In genomic region chr17:57929392-57929791, GRCh38 we compare ENCODE assay signal across 23 cellular contexts. TPM values are rescaled to one million over a fixed set of nuclear protein-coding genes. Genes with fewer than 3 reads are reported as not detected.
A peak's percentile ranks its signal among the peaks of the same experiment; 100 is the strongest.
DNase-seq lines count a peak whose midpoint lies in the region; TF ChIP-seq lines count a peak whose summit lies in the region.
"Had no signal": no experiment of that assay in that cellular context is flagged by ENCODE, and none has a peak within 500 bp of the region (broad histone marks: within the 10 kb centered on the region; RNA-seq: fewer than 3 reads in every experiment).

No MANE protein-coding gene starts in this region.

- H3K36me3 ChIP-seq in right atrium auricular region (no peaks in the 10 kb centered on the region), Peyer's patch (no peaks in the 10 kb centered on the region)
- H3K36me3 ChIP-seq: ascending aorta, spleen had no signal

- H3K9me3 ChIP-seq in right atrium auricular region, result no peaks in the 10 kb centered on the region
- no peaks in the 10 kb centered on the region for H3K9me3 ChIP-seq in Peyer's patch
- H3K9me3 ChIP-seq: ascending aorta, spleen had no signal

- DNase-seq in right atrium auricular region (ENCODE audit: low spot score), result no peak
- DNase-seq in nephron progenitor cell, result no peak
- DNase-seq in substantia nigra (lab: John Stamatoyannopoulos, UW), result no peak
- DNase-seq in kidney tubule cell (ENCODE audit: low spot score), result no peak
- DNase-seq in NCI-H748 treated with DMSO at 0.1 percent for 48 hours (lab: John Stamatoyannopoulos, UW), result no peak
- DNase-seq in NCI-H2081 (lab: John Stamatoyannopoulos, UW), result no peak
- no peak for DNase-seq in Peyer's patch
- DNase-seq: activated CD4-positive, CD25-positive, alpha-beta regulatory T cell; activated CD8-positive, alpha-beta T cell treated with anti-CD3 and anti-CD28 coated beads, Interleukin-2, amount 10 ng/mL, durations not matched to agents 7 days and 5 days; activated naive CD4-positive, alpha-beta T cell treated with anti-CD3 and anti-CD28 coated beads, Interleukin-2, amount 50 U/mL, for 16 hours; activated T-cell treated with anti-CD3 and anti-CD28 coated beads, Interleukin-2, amount 50 U/mL, for 48 hours; CD4-positive, CD25-positive, alpha-beta regulatory T cell; naive thymus-derived CD4-positive, alpha-beta T cell; NCI-H1105; NCI-H2081 treated with DMSO at 0.1 percent for 48 hours; NCI-H446 treated with DMSO at 0.1 percent for 48 hours; spleen; stimulated activated CD4-positive, alpha-beta T cell treated with anti-CD3 and anti-CD28 coated beads, Interleukin-4, amount 100 ng/mL, for 24 hours; stimulated activated naive CD8-positive, alpha-beta T cell treated with anti-CD3 and anti-CD28 coated beads, Interleukin-15, amount 100 ng/mL, for 72 hours; T1000 had no signal

- H3K27ac Mint-ChIP-seq in nephron progenitor cell, result peak overlapping the region; percentile 53
- H3K27ac Mint-ChIP-seq: activated CD8-positive, alpha-beta T cell treated with anti-CD3 and anti-CD28 coated beads, Interleukin-2, amount 10 ng/mL, durations not matched to agents 7 days and 5 days; naive thymus-derived CD4-positive, alpha-beta T cell; progenitor cell of endocrine pancreas; stimulated activated naive CD8-positive, alpha-beta T cell treated with anti-CD3 and anti-CD28 coated beads, Interleukin-15, amount 100 ng/mL, for 72 hours had no signal

- H3K27ac ChIP-seq in angular gyrus (ENCODE audit: low read depth, low read length) (peak overlapping the region; percentile 94), right atrium auricular region (peak overlapping the region; percentile 29 to 49), substantia nigra (ENCODE audit: low read depth, low read length, poor library complexity, severe bottlenecking) (peak overlapping the region; percentile 95), Peyer's patch (peak overlapping the region in 2 of 4 donors; percentile 13 to 50)
- H3K27ac ChIP-seq: ascending aorta, spleen had no signal

- peaks cover 1% of the 10 kb centered on the region for H3K36me3 Mint-ChIP-seq in nephron progenitor cell (ENCODE audit: low read depth)
- H3K36me3 Mint-ChIP-seq: CD4-positive, CD25-positive, alpha-beta regulatory T cell had no signal

- H3K9me3 Mint-ChIP-seq in nephron progenitor cell, result no peaks in the 10 kb centered on the region
- H3K9me3 Mint-ChIP-seq: CD4-positive, CD25-positive, alpha-beta regulatory T cell; naive thymus-derived CD4-positive, alpha-beta T cell; stimulated activated naive CD8-positive, alpha-beta T cell treated with anti-CD3 and anti-CD28 coated beads, Interleukin-15, amount 100 ng/mL, for 72 hours had no signal

- H3K27me3 ChIP-seq in right atrium auricular region (no peaks in the 10 kb centered on the region), Peyer's patch (no peaks in the 10 kb centered on the region)
- H3K27me3 ChIP-seq: ascending aorta had no signal

- no peaks in the 10 kb centered on the region for H3K27me3 Mint-ChIP-seq in nephron progenitor cell (ENCODE audit: low read depth, poor library complexity)
- H3K27me3 Mint-ChIP-seq: progenitor cell of endocrine pancreas had no signal

- peaks cover 86% of the 10 kb centered on the region for H3K4me1 Mint-ChIP-seq in nephron progenitor cell
- H3K4me1 Mint-ChIP-seq: naive thymus-derived CD4-positive, alpha-beta T cell had no signal

- no peak overlapping the region for H3K4me3 ChIP-seq in right atrium auricular region
- H3K4me3 ChIP-seq in Peyer's patch, result no peak overlapping the region
- H3K4me3 ChIP-seq: ascending aorta, spleen had no signal

- TF ChIP-seq CTCF in right atrium auricular region (IDR thresholded peaks at IDR 0.05), result no peak
- TF ChIP-seq CTCF in nephron progenitor cell (IDR thresholded peaks at IDR 0.05), result no peak
- TF ChIP-seq CTCF in Peyer's patch (IDR thresholded peaks at IDR 0.05), result no peak

- TF ChIP-seq POLR2A in Peyer's patch (IDR thresholded peaks at IDR 0.05), result no peak

- H3K4me1 ChIP-seq in right atrium auricular region, result peaks cover 0 to 88% of the 10 kb centered on the region in 2 donors
- peaks cover 0 to 18% (median 0%) of the 10 kb centered on the region in 4 donors for H3K4me1 ChIP-seq in Peyer's patch

- no peak overlapping the region for H3K4me3 Mint-ChIP-seq in nephron progenitor cell
- H3K4me3 Mint-ChIP-seq: activated CD8-positive, alpha-beta T cell treated with anti-CD3 and anti-CD28 coated beads, Interleukin-2, amount 10 ng/mL, durations not matched to agents 7 days and 5 days; CD4-positive, CD25-positive, alpha-beta regulatory T cell; naive thymus-derived CD4-positive, alpha-beta T cell; stimulated activated naive CD8-positive, alpha-beta T cell treated with anti-CD3 and anti-CD28 coated beads, Interleukin-15, amount 100 ng/mL, for 72 hours had no signal

RNA-seq across cellular contexts. Expression of gene CUEDC1, which starts 25.8 kb away (rescaled TPM):
- total RNA-seq in right atrium auricular region (10 to 100 TPM; 32.5 to 33.3 TPM), Peyer's patch (10 to 100 TPM; 10.2 to 45.4 (median 19.2) TPM)
- total RNA-seq: CD4-positive, CD25-positive, alpha-beta regulatory T cell had no signal

RNA-seq across cellular contexts. Expression of gene VEZF1, which starts 58.7 kb away (rescaled TPM):
- total RNA-seq in right atrium auricular region (10 to 100 TPM; 65.9 to 77.1 TPM), Peyer's patch (10 to 100 TPM; 29.7 to 49.3 (median 39.5) TPM)
